Comparison of ENCODE assay signal across 17 cellular contexts in the genomic region with DNA sequence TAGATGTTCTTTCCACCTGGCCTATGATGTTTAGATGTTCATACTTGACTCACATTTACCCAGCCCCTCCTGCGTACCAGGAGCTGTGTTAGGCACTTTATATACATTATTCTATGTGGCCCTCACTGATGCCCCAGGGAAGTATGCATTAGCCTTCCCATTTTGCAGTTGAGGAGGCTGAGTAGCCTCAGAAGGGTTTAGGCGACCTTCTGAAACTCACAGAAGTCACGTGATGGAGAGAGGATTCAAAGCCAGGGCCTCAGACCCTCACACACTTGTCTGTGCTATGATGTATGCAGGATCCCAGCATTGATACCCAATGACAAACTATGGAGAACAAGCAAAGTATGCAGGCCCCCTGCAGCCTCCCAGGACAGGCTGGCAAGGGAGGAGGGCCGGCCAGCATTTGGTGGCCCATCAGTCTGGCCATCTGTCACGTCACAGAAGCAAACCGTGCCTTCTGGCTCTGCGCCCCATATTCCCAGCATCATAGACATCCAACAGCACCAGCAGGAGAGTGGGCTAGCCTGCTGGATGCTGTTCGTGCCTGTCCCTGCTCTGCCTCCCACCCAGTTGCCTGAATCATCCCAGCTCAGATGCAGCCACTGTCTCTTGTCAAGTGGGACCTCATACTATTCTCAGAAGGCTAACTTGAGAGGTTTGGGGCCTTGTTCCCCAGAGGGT. TPM values are rescaled to one million over a fixed set of nuclear protein-coding genes. Genes with fewer than 3 reads are reported as not detected.
"Had no signal": no experiment of that assay in that cellular context is flagged by ENCODE, and none has a peak within 500 bp of the region (broad histone marks: within the 10 kb centered on the region; RNA-seq: fewer than 3 reads in every experiment).

No MANE protein-coding gene starts in this region.

- H3K4me1 ChIP-seq: adrenal gland, lower lobe of right lung, thyroid gland had no signal

- H3K9me3 ChIP-seq: adrenal gland, lower lobe of right lung, thyroid gland had no signal

- FAIRE-seq: bronchial epithelial cell had no signal

- ATAC-seq: activated CD4-positive, CD25-positive, alpha-beta regulatory T cell treated with anti-CD3 and anti-CD28 coated beads, Interleukin-2, amount 50 U/mL, for 24 hours; activated naive CD4-positive, alpha-beta T cell treated with anti-CD3 and anti-CD28 coated beads, Interleukin-2, amount 50 U/mL, for 72 hours; effector memory CD8-positive, alpha-beta T cell; foreskin keratinocyte; lower lobe of right lung; T-cell had no signal

- H3K27me3 ChIP-seq: adrenal gland, foreskin keratinocyte, thyroid gland had no signal

- DNase-seq: activated gamma-delta T cell treated with Interleukin-2 at 50 U/mL for 16 hours; adrenal gland; dermis blood vessel endothelial cell; effector memory CD8-positive, alpha-beta T cell; foreskin keratinocyte; islet precursor cell; lower lobe of right lung; retina; stimulated activated CD4-positive, alpha-beta T cell treated with anti-CD3 and anti-CD28 coated beads, Interleukin-1b, Interleukin-23, amount 100 ng/mL, for 48 hours; stimulated activated CD8-positive, alpha-beta memory T cell treated with anti-CD3 and anti-CD28 coated beads, Interleukin-4, amount 100 ng/mL, for 48 hours; stimulated activated naive CD4-positive, alpha-beta T cell; T-cell; T-helper 9 cell; thyroid gland had no signal

- H3K36me3 ChIP-seq: thyroid gland had no signal

- H3K4me3 ChIP-seq: adrenal gland, lower lobe of right lung, thyroid gland had no signal

- H3K27ac ChIP-seq: adrenal gland, foreskin keratinocyte, lower lobe of right lung, thyroid gland had no signal

RNA-seq across cellular contexts. Expression of a gene that starts 50.3 kb away (rescaled TPM):
- total RNA-seq: dermis blood vessel endothelial cell had no signal
